20 cellular contexts compared by ENCODE assay signal in genomic region chr12:110965574-110965973, GRCh38. TPM values are rescaled to one million over a fixed set of nuclear protein-coding genes. Genes with fewer than 3 reads are reported as not detected.
"Had no signal": no experiment of that assay in that cellular context is flagged by ENCODE, and none has a peak within 500 bp of the region (broad histone marks: within the 10 kb centered on the region; RNA-seq: fewer than 3 reads in every experiment).

No MANE protein-coding gene starts in this region.

- ATAC-seq: activated CD4-positive, CD25-positive, alpha-beta regulatory T cell treated with anti-CD3 and anti-CD28 coated beads, Interleukin-2, amount 50 U/mL, for 24 hours; activated CD8-positive, alpha-beta memory T cell treated with anti-CD3 and anti-CD28 coated beads, Interleukin-2, amount 10 ng/mL, durations not matched to agents 7 days and 5 days; body of pancreas; left lung; natural killer cell treated with Interleukin-12 subunit alpha and Interleukin-12 subunit beta and Interleukin-15 and Interleukin-18, amount 100 ng/mL, for 72 hours; stimulated activated naive CD8-positive, alpha-beta T cell treated with anti-CD3 and anti-CD28 coated beads, Interleukin-15, amount 100 ng/mL, for 72 hours had no signal

- H3K4me3 Mint-ChIP-seq: activated CD8-positive, alpha-beta memory T cell treated with anti-CD3 and anti-CD28 coated beads, Interleukin-2, amount 10 ng/mL, durations not matched to agents 7 days and 5 days; activated naive CD4-positive, alpha-beta T cell treated with anti-CD3 and anti-CD28 coated beads, Interleukin-2, amount 50 U/mL, for 24 hours; activated T-cell treated with anti-CD3 and anti-CD28 coated beads, Interleukin-2, amount 50 U/mL, for 24 hours; central memory CD8-positive, alpha-beta T cell; dendritic cell treated with granulocyte-macrophage colony-stimulating factor and Interleukin-4, amounts not matched to agents 40 ng/mL and 50 ng/mL, for 4 days; memory B cell; natural killer cell treated with Interleukin-12 subunit alpha and Interleukin-12 subunit beta and Interleukin-15 and Interleukin-18, amount 100 ng/mL, for 72 hours; stimulated activated naive CD8-positive, alpha-beta T cell treated with anti-CD3 and anti-CD28 coated beads, Interleukin-15, amount 100 ng/mL, for 72 hours had no signal

- H3K4me1 Mint-ChIP-seq: activated CD8-positive, alpha-beta memory T cell treated with anti-CD3 and anti-CD28 coated beads, Interleukin-2, amount 10 ng/mL, durations not matched to agents 7 days and 5 days; activated naive CD4-positive, alpha-beta T cell treated with anti-CD3 and anti-CD28 coated beads, Interleukin-2, amount 50 U/mL, for 24 hours; central memory CD8-positive, alpha-beta T cell; memory B cell; stimulated activated naive CD8-positive, alpha-beta T cell treated with anti-CD3 and anti-CD28 coated beads, Interleukin-15, amount 100 ng/mL, for 72 hours had no signal

- H3K9me3 ChIP-seq: body of pancreas, thoracic aorta had no signal

- H3K27ac ChIP-seq: body of pancreas, left lung, thoracic aorta had no signal

- H3K4me1 ChIP-seq: body of pancreas, left lung had no signal

- H3K27me3 ChIP-seq: body of pancreas had no signal

- H3K4me3 ChIP-seq: body of pancreas, left lung, thoracic aorta had no signal

- H3K9me3 Mint-ChIP-seq: natural killer cell treated with Interleukin-12 subunit alpha and Interleukin-12 subunit beta and Interleukin-15 and Interleukin-18, amount 100 ng/mL, for 72 hours; stimulated activated naive CD8-positive, alpha-beta T cell treated with anti-CD3 and anti-CD28 coated beads, Interleukin-15, amount 100 ng/mL, for 72 hours had no signal

- H3K36me3 ChIP-seq: left lung, thoracic aorta had no signal

- H3K27ac Mint-ChIP-seq: activated CD8-positive, alpha-beta memory T cell treated with anti-CD3 and anti-CD28 coated beads, Interleukin-2, amount 10 ng/mL, durations not matched to agents 7 days and 5 days; activated naive CD4-positive, alpha-beta T cell treated with anti-CD3 and anti-CD28 coated beads, Interleukin-2, amount 50 U/mL, for 24 hours; activated T-cell treated with anti-CD3 and anti-CD28 coated beads, Interleukin-2, amount 50 U/mL, for 24 hours; dendritic cell treated with granulocyte-macrophage colony-stimulating factor and Interleukin-4, amounts not matched to agents 40 ng/mL and 50 ng/mL, for 4 days; memory B cell; natural killer cell treated with Interleukin-12 subunit alpha and Interleukin-12 subunit beta and Interleukin-15 and Interleukin-18, amount 100 ng/mL, for 72 hours; stimulated activated naive CD8-positive, alpha-beta T cell treated with anti-CD3 and anti-CD28 coated beads, Interleukin-15, amount 100 ng/mL, for 72 hours had no signal

- H3K36me3 Mint-ChIP-seq: activated CD8-positive, alpha-beta memory T cell treated with anti-CD3 and anti-CD28 coated beads, Interleukin-2, amount 10 ng/mL, durations not matched to agents 7 days and 5 days; activated naive CD4-positive, alpha-beta T cell treated with anti-CD3 and anti-CD28 coated beads, Interleukin-2, amount 50 U/mL, for 24 hours; memory B cell; natural killer cell treated with Interleukin-12 subunit alpha and Interleukin-12 subunit beta and Interleukin-15 and Interleukin-18, amount 100 ng/mL, for 72 hours had no signal

- DNase-seq: activated CD4-positive, alpha-beta T cell treated with anti-CD3 and anti-CD28 coated beads, Interleukin-2, amount 50 U/mL, for 48 hours; activated CD8-positive, alpha-beta memory T cell treated with anti-CD3 and anti-CD28 coated beads, Interleukin-2, amount 10 ng/mL, durations not matched to agents 7 days and 5 days; activated effector memory CD4-positive, alpha-beta T cell treated with Interleukin-2 at 50 U/mL for 16 hours; activated T-cell treated with anti-CD3 and anti-CD28 coated beads, Interleukin-2, amount 50 U/mL, for 24 hours; body of pancreas; erythroblast; left lung; stimulated activated CD4-positive, alpha-beta T cell treated with anti-CD3 and anti-CD28 coated beads, Interleukin-4, amount 100 ng/mL, for 24 hours; stimulated activated naive CD8-positive, alpha-beta T cell treated with anti-CD3 and anti-CD28 coated beads, Interleukin-15, amount 100 ng/mL, for 72 hours; T-helper 2 cell had no signal

RNA-seq across cellular contexts. Expression of gene MYL2, which starts 45.2 kb away (rescaled TPM):
- total RNA-seq: activated CD8-positive, alpha-beta memory T cell treated with anti-CD3 and anti-CD28 coated beads, Interleukin-2, amount 10 ng/mL, durations not matched to agents 7 days and 5 days; body of pancreas; glomerular endothelial cell; mucosa of gallbladder; natural killer cell treated with Interleukin-12 subunit alpha and Interleukin-12 subunit beta and Interleukin-15 and Interleukin-18, amount 100 ng/mL, for 72 hours; omental fat pad had no signal
